21 cellular contexts compared by ENCODE assay signal in the genomic region with DNA sequence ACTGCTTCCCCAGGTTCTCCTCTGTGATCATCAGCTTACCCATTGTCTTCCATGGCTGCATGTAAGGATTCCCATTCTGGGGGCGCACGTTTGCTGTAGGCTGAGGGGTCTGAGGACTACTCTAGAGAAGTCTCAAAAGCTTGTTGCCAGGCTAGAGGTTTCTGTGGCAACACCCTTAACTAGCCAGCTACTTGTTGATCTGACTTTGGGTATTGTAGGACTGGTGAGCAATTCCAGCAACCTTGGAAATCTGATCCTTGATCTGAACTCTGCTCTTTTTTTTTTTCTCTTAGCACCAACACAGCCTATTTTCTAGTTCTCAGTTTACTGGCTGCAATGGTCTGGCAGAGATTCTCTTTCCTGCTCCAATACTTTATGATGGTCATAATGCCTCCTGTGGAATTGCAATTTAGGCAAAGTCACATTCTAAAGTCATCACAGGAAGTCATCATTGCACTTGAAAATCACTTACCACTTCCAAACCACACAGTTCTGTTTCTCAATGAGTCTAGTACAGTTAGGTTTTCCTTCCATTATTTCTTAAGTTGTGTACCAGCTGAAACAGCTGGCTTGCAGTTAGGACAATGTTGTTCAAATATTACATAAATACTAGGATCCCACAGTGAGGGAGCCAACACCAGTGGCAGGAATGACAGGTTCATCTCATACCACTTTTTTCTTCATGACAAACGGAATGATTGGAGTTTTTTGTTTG.
A peak's percentile ranks its signal among the peaks of the same experiment; 100 is the strongest.
DNase-seq lines count a peak whose midpoint lies in the region; ATAC-seq and TF ChIP-seq lines count a peak whose summit lies in the region.
"Had no signal": no experiment of that assay in that cellular context is flagged by ENCODE, and none has a peak within 500 bp of the region (broad histone marks: within the 10 kb centered on the region; RNA-seq: fewer than 3 reads in every experiment).

No MANE protein-coding gene starts in this region.

- H3K27me3 Mint-ChIP-seq in Calu3 (ENCODE audit: unreplicated experiment) (no peaks in the 10 kb centered on the region), nephron progenitor cell (ENCODE audit: low read depth, poor library complexity) (no peaks in the 10 kb centered on the region), T-cell (no peaks in the 10 kb centered on the region)

- DNase-seq in AML-193 (lab: John Stamatoyannopoulos, UW) (peak; percentile 21 to 36), Calu3 (no peak), fibroblast of gingiva (ENCODE audit: low read depth) (peak; percentile 70), nephron progenitor cell (no peak), SKM-1 treated with dmso at 0.1 percent for 144 hours (lab: John Stamatoyannopoulos, UW; ENCODE audit: unreplicated experiment) (no peak), T-cell (no peak)
- no peak for DNase-seq in stimulated activated CD4-positive, alpha-beta T cell treated with anti-CD3 and anti-CD28 coated beads, Interleukin-2, amount 100 ng/mL, for 48 hours
- DNase-seq: COR-L47, DMS153, GDM1, GM23248, NCI-H1105 treated with DMSO at 0.1 percent for 48 hours, NCI-H1694 treated with DMSO at 0.1 percent for 48 hours, NCI-H2227 treated with DMSO at 0.1 percent for 48 hours, NCI-H524, NCI-H82, SIG-M5 had no signal

- peak overlapping the region; percentile 50 for H3K27ac Mint-ChIP-seq in Calu3 (ENCODE audit: unreplicated experiment)
- peak overlapping the region; percentile 64 for H3K27ac Mint-ChIP-seq in nephron progenitor cell
- no peak overlapping the region for H3K27ac Mint-ChIP-seq in T-cell

- TF ChIP-seq CTCF in Calu3 (IDR thresholded peaks at IDR 0.05; ENCODE audit: unreplicated experiment) (no peak), nephron progenitor cell (IDR thresholded peaks at IDR 0.05) (no peak)

- H3K4me3 Mint-ChIP-seq in Calu3 (ENCODE audit: low read depth, unreplicated experiment) (no peak overlapping the region), nephron progenitor cell (no peak overlapping the region), T-cell (no peak overlapping the region)
- H3K4me3 Mint-ChIP-seq: CD14-positive monocyte had no signal

- intact Hi-C loops in Calu3 (cut with micrococcal nuclease; ENCODE audit: unreplicated experiment): no loop called here

- H3K36me3 Mint-ChIP-seq in Calu3 (ENCODE audit: insufficient read depth, unreplicated experiment) (peaks cover 66% of the 10 kb centered on the region), nephron progenitor cell (ENCODE audit: low read depth) (peaks cover 9% of the 10 kb centered on the region), T-cell (peaks cover 5% of the 10 kb centered on the region)
- H3K36me3 Mint-ChIP-seq: CD14-positive monocyte had no signal

- H3K9me3 Mint-ChIP-seq in Calu3 (ENCODE audit: low read depth, unreplicated experiment) (peaks cover 5% of the 10 kb centered on the region), nephron progenitor cell (no peaks in the 10 kb centered on the region), T-cell (no peaks in the 10 kb centered on the region)

- peaks cover 21% of the 10 kb centered on the region for H3K4me1 Mint-ChIP-seq in Calu3 (ENCODE audit: low read depth, unreplicated experiment)
- peaks cover 13% of the 10 kb centered on the region for H3K4me1 Mint-ChIP-seq in nephron progenitor cell
- H3K4me1 Mint-ChIP-seq in T-cell: peaks cover 26 to 31% (median 31%) of the 10 kb centered on the region in 3 donors
- H3K4me1 Mint-ChIP-seq: CD14-positive monocyte had no signal

- no TSS peak for BruUV-seq in Calu3 (replicated peaks; lab: Mats Ljungman, UMichigan)

- CTCF ChIA-PET in Calu3 (lab: Charles Lee) (no interaction called here), T-cell (lab: Charles Lee) (interaction anchor here (0.6 to 1.0 kb wide), 2 partner anchors 104 to 436 kb away, joined by 3 read pairs; no protein-coding TSS in a partner anchor)

- POLR2A ChIA-PET in T-cell (lab: Charles Lee): no interaction called here

- ATAC-seq in HG02981 (IDR thresholded peaks at IDR 0.05; ENCODE audit: unreplicated experiment) (no peak), T-cell (replicated peaks in 1 of 4) (no peak)
- ATAC-seq: K562, SK-N-SH treated with all-trans-retinoic acid at 6 μM for 48 hours had no signal

Comparison
In these comparisons a context has a peak if more than half of its experiments do, and no peak if none do; other contexts are left out.
1. DNase-seq: peak in AML-193 (2 of 2) and fibroblast of gingiva (single experiment); none in Calu3 (single experiment), nephron progenitor cell (single experiment), stimulated activated CD4-positive, alpha-beta T cell treated with anti-CD3 and anti-CD28 coated beads, Interleukin-2, amount 100 ng/mL, for 48 hours (0 of 2), SKM-1 treated with dmso at 0.1 percent for 144 hours (single experiment) and T-cell (0 of 34).
2. H3K27ac Mint-ChIP-seq: peak in Calu3 (single experiment) and nephron progenitor cell (single experiment); none in T-cell (0 of 2).